ENCODE assay signal across 1 cellular context in genomic region chr17:66711403-66711802, GRCh38.
TF ChIP-seq lines count a peak whose summit lies in the region.

No MANE protein-coding gene starts in this region.

TF ChIP-seq in HepG2, 621 proteins besides CTCF, POLR2A, EP300 and RAD21:
- TF ChIP-seq ZSCAN5A (CRISPR knock-in tag; IDR thresholded peaks at IDR 0.05; ENCODE audit: borderline replicate concordance) = no peak
- no peak for TF ChIP-seq REXO4 (CRISPR knock-in tag; IDR thresholded peaks at IDR 0.05; ENCODE audit: borderline replicate concordance)
- no peak for TF ChIP-seq ZNF513 (CRISPR knock-in tag; conservative IDR thresholded peaks at IDR 0.05)
- TF ChIP-seq GFI1 (CRISPR knock-in tag; IDR thresholded peaks at IDR 0.05; ENCODE audit: borderline replicate concordance) = 0 out of 2 replicates have a peak, but pooled peaks have one; percentile 16
- TF ChIP-seq SALL2 (CRISPR knock-in tag; IDR thresholded peaks at IDR 0.05) = no peak
- TF ChIP-seq LRRFIP1 (CRISPR knock-in tag; conservative IDR thresholded peaks at IDR 0.05) = no peak
- TF ChIP-seq ZNF615 (CRISPR knock-in tag; IDR thresholded peaks at IDR 0.05; ENCODE audit: borderline replicate concordance) = no peak
- TF ChIP-seq KLF6 (CRISPR knock-in tag; IDR thresholded peaks at IDR 0.05) = no peak
